21 cellular contexts compared by ENCODE assay signal in genomic region chr11:64639885-64640284, GRCh38. TPM values are rescaled to one million over a fixed set of nuclear protein-coding genes. Genes with fewer than 3 reads are reported as not detected.
DNase-seq lines count a peak whose midpoint lies in the region; ATAC-seq and TF ChIP-seq lines count a peak whose summit lies in the region.
"Had no signal": no experiment of that assay in that cellular context is flagged by ENCODE, and none has a peak within 500 bp of the region (broad histone marks: within the 10 kb centered on the region; RNA-seq: fewer than 3 reads in every experiment).

No MANE protein-coding gene starts in this region.

- no peak for TF ChIP-seq CTCF in Loucy (conservative IDR thresholded peaks at IDR 0.05; ENCODE audit: low read length)
- TF ChIP-seq CTCF in neural cell (IDR thresholded peaks at IDR 0.05; ENCODE audit: poor library complexity, severe bottlenecking) = no peak

- H3K27me3 Mint-ChIP-seq in stimulated activated memory B cell treated with anti-CD40 and anti-IgM and Interleukin-4, amounts not matched to agents 10 μg/mL and 1 μg/mL and 100 μg/mL, for 72 hours = peaks cover 26% of the 10 kb centered on the region
- peaks cover 12% of the 10 kb centered on the region for H3K27me3 Mint-ChIP-seq in activated T-cell treated with anti-CD3 and anti-CD28 coated beads, Interleukin-2, amount 50 U/mL, for 72 hours (ENCODE audit: low read depth)

- H3K79me2 ChIP-seq in Loucy (ENCODE audit: insufficient read depth, low read length) (peaks cover 87% of the 10 kb centered on the region), neural cell (replicated peaks; ENCODE audit: insufficient read depth, low read length) (peaks cover 49% of the 10 kb centered on the region)

- no peak overlapping the region for H3K27ac Mint-ChIP-seq in stimulated activated memory B cell treated with anti-CD40 and anti-IgM and Interleukin-4, amounts not matched to agents 10 μg/mL and 1 μg/mL and 100 μg/mL, for 72 hours
- H3K27ac Mint-ChIP-seq in activated T-cell treated with anti-CD3 and anti-CD28 coated beads, Interleukin-2, amount 50 U/mL, for 72 hours = no peak overlapping the region
- H3K27ac Mint-ChIP-seq: CD14-positive monocyte; CD4-positive, alpha-beta T cell; CD8-positive, alpha-beta memory T cell; HFFc6 had no signal

- H3K9me2 ChIP-seq in Loucy (replicated peaks; ENCODE audit: low read depth, low read length) (no peaks in the 10 kb centered on the region), neural cell (ENCODE audit: insufficient read depth, low read length) (no peaks in the 10 kb centered on the region)

- H3K9ac ChIP-seq in BLaER1 treated with 17β-estradiol and CSF1 and Interleukin-3, amounts not matched to agents 10 nM and 100 nM = no peak overlapping the region
- H3K9ac ChIP-seq in Loucy (ENCODE audit: low read depth, low read length, poor library complexity, severe bottlenecking) (peak overlapping the region; percentile 79), neural cell (ENCODE audit: low read length) (no peak overlapping the region)

- H3K36me3 ChIP-seq in BLaER1 treated with 17β-estradiol and CSF1 and Interleukin-3, amounts not matched to agents 10 nM and 100 nM = no peaks in the 10 kb centered on the region
- H3K36me3 ChIP-seq in Loucy (ENCODE audit: insufficient read depth, low read length) (peaks cover 5% of the 10 kb centered on the region; the same call in 1 of the 2 replicates), neural cell (ENCODE audit: insufficient read depth, low read length) (no peaks in the 10 kb centered on the region)
- H3K36me3 ChIP-seq: HAP-1 had no signal

- peaks cover 0 to 61% (median 26%) of the 10 kb centered on the region in 11 experiments; a peak in 16 of 22 replicates for H4K20me1 ChIP-seq in BLaER1 treated with 17β-estradiol and CSF1 and Interleukin-3, amounts not matched to agents 10 nM and 100 nM
- peaks cover 60% of the 10 kb centered on the region for H4K20me1 ChIP-seq in Loucy (ENCODE audit: insufficient read depth, low read length, poor library complexity, severe bottlenecking)
- H4K20me1 ChIP-seq in neural cell (ENCODE audit: insufficient read depth) = no peaks in the 10 kb centered on the region

- H3K4me1 Mint-ChIP-seq in stimulated activated memory B cell treated with anti-CD40 and anti-IgM and Interleukin-4, amounts not matched to agents 10 μg/mL and 1 μg/mL and 100 μg/mL, for 72 hours = peaks cover 5% of the 10 kb centered on the region
- H3K4me1 Mint-ChIP-seq in activated T-cell treated with anti-CD3 and anti-CD28 coated beads, Interleukin-2, amount 50 U/mL, for 72 hours (ENCODE audit: low read depth) = no peaks in the 10 kb centered on the region

- H3F3A ChIP-seq in Loucy (ENCODE audit: low read depth) = no peaks in the 10 kb centered on the region; the same call in 1 of the 2 replicates
- no peaks in the 10 kb centered on the region for H3F3A ChIP-seq in neural cell (ENCODE audit: insufficient read depth, low read length, poor library complexity, severe bottlenecking)

- peak overlapping the region in 8 of 11 experiments; percentile 89 to 98 (median 96); a peak in 10 of 22 replicates for H3K4me2 ChIP-seq in BLaER1 treated with 17β-estradiol and CSF1 and Interleukin-3, amounts not matched to agents 10 nM and 100 nM
- H3K4me2 ChIP-seq in Loucy (ENCODE audit: low read depth, low read length, poor library complexity, severe bottlenecking) = peak overlapping the region; percentile 96
- no peak overlapping the region for H3K4me2 ChIP-seq in neural cell (ENCODE audit: low read length)

- H3K9me3 Mint-ChIP-seq in stimulated activated memory B cell treated with anti-CD40 and anti-IgM and Interleukin-4, amounts not matched to agents 10 μg/mL and 1 μg/mL and 100 μg/mL, for 72 hours = no peaks in the 10 kb centered on the region
- no peaks in the 10 kb centered on the region for H3K9me3 Mint-ChIP-seq in activated T-cell treated with anti-CD3 and anti-CD28 coated beads, Interleukin-2, amount 50 U/mL, for 72 hours
- H3K9me3 Mint-ChIP-seq: CD4-positive, alpha-beta T cell; CD8-positive, alpha-beta memory T cell; HFFc6 had no signal

- H3K4me3 Mint-ChIP-seq in stimulated activated memory B cell treated with anti-CD40 and anti-IgM and Interleukin-4, amounts not matched to agents 10 μg/mL and 1 μg/mL and 100 μg/mL, for 72 hours = no peak overlapping the region
- no peak overlapping the region for H3K4me3 Mint-ChIP-seq in activated T-cell treated with anti-CD3 and anti-CD28 coated beads, Interleukin-2, amount 50 U/mL, for 72 hours
- H3K4me3 Mint-ChIP-seq: CD14-positive monocyte; CD4-positive, alpha-beta T cell; CD8-positive, alpha-beta memory T cell; HFFc6 had no signal

- H3K36me3 Mint-ChIP-seq in stimulated activated memory B cell treated with anti-CD40 and anti-IgM and Interleukin-4, amounts not matched to agents 10 μg/mL and 1 μg/mL and 100 μg/mL, for 72 hours = no peaks in the 10 kb centered on the region
- no peaks in the 10 kb centered on the region for H3K36me3 Mint-ChIP-seq in activated T-cell treated with anti-CD3 and anti-CD28 coated beads, Interleukin-2, amount 50 U/mL, for 72 hours (ENCODE audit: insufficient read depth in 2 of 2)
- H3K36me3 Mint-ChIP-seq: CD14-positive monocyte; CD8-positive, alpha-beta memory T cell had no signal

- H2AFZ ChIP-seq in Loucy (ENCODE audit: low read length) (no peak overlapping the region), neural cell (ENCODE audit: low read depth, low read length) (no peak overlapping the region)

- TF ChIP-seq EP300 in neural cell (conservative IDR thresholded peaks at IDR 0.05; ENCODE audit: poor library complexity, severe bottlenecking) = no peak

- no peak overlapping the region for H3K27ac ChIP-seq in BLaER1 treated with 17β-estradiol and CSF1 and Interleukin-3, amounts not matched to agents 10 nM and 100 nM
- H3K27ac ChIP-seq in neural cell (ENCODE audit: low read length) = no peak overlapping the region

- peak; percentile 61 for DNase-seq in cerebellar cortex (ENCODE audit: low spot score)
- no peak for DNase-seq in activated T-cell treated with anti-CD3 and anti-CD28 coated beads, Interleukin-2, amount 50 U/mL, for 72 hours
- no peak for DNase-seq in activated CD4-positive, alpha-beta T cell treated with anti-CD3 and anti-CD28 coated beads, Interleukin-2, amount 50 U/mL, for 4 hours
- DNase-seq in kidney tubule cell (ENCODE audit: low spot score) = no peak
- DNase-seq: CD4-positive, alpha-beta T cell; CD8-positive, alpha-beta memory T cell; DMS 273 treated with DMSO at 0.1 percent for 48 hours; DMS79; EL; GF-D8; GOT3; HFFc6 had no signal

- H3K4me1 ChIP-seq in BLaER1 treated with 17β-estradiol and CSF1 and Interleukin-3, amounts not matched to agents 10 nM and 100 nM = peaks cover 27 to 82% (median 74%) of the 10 kb centered on the region in 10 experiments
- H3K4me1 ChIP-seq in Loucy (ENCODE audit: insufficient read depth, low read length, poor library complexity, severe bottlenecking) = peaks cover 79% of the 10 kb centered on the region

- peaks cover 58 to 81% (median 65%) of the 10 kb centered on the region in 11 experiments for H3K27me3 ChIP-seq in BLaER1 treated with 17β-estradiol and CSF1 and Interleukin-3, amounts not matched to agents 10 nM and 100 nM
- H3K27me3 ChIP-seq in Loucy (ENCODE audit: insufficient read depth, low read length, poor library complexity, severe bottlenecking) (no peaks in the 10 kb centered on the region), neural cell (ENCODE audit: insufficient read depth, low read depth, low read length) (no peaks in the 10 kb centered on the region)

- H3K4me3 ChIP-seq in BLaER1 treated with 17β-estradiol and CSF1 and Interleukin-3, amounts not matched to agents 10 nM and 100 nM = no peak overlapping the region
- peak overlapping the region; percentile 77 for H3K4me3 ChIP-seq in Loucy (ENCODE audit: low read length, poor library complexity, severe bottlenecking)
- peak overlapping the region; percentile 89 for H3K4me3 ChIP-seq in neural cell (ENCODE audit: low read length)
- H3K4me3 ChIP-seq: HAP-1 had no signal

- no peak for TF ChIP-seq RAD21 in neural cell (conservative IDR thresholded peaks at IDR 0.05)

- no peaks in the 10 kb centered on the region for H3K9me3 ChIP-seq in BLaER1 treated with 17β-estradiol and CSF1 and Interleukin-3, amounts not matched to agents 10 nM and 100 nM (replicated peaks in 1 of 11)
- H3K9me3 ChIP-seq in Loucy (ENCODE audit: insufficient read depth, low read depth, low read length) (no peaks in the 10 kb centered on the region), neural cell (ENCODE audit: low read length) (no peaks in the 10 kb centered on the region)
- H3K9me3 ChIP-seq: HAP-1 had no signal

- ATAC-seq in stimulated activated memory B cell treated with anti-CD40 and anti-IgM and Interleukin-4, amounts not matched to agents 10 μg/mL and 1 μg/mL and 100 μg/mL, for 72 hours = no peak
- no peak for ATAC-seq in activated T-cell treated with anti-CD3 and anti-CD28 coated beads, Interleukin-2, amount 50 U/mL, for 72 hours (replicated peaks in 1 of 2)

TF ChIP-seq in neural cell, 6 proteins besides CTCF, POLR2A, EP300 and RAD21 (continues in another document):
- TF ChIP-seq EZH2 (IDR thresholded peaks at IDR 0.05; ENCODE audit: borderline replicate concordance, insufficient read depth, low read length, poor library complexity, severe bottlenecking) (no peak), TAF1 (IDR thresholded peaks at IDR 0.05; ENCODE audit: low read depth) (no peak), POLR2AphosphoS5 (IDR thresholded peaks at IDR 0.05) (no peak), SMC3 (conservative IDR thresholded peaks at IDR 0.05; ENCODE audit: poor library complexity) (no peak)

RNA-seq across cellular contexts. Expression of gene SLC22A12, which starts 48.9 kb away (rescaled TPM):
- polyA plus RNA-seq in neural cell = not detected in 2 replicates
- polyA minus RNA-seq in neural cell = not detected in 2 replicates
- total RNA-seq in activated T-cell treated with anti-CD3 and anti-CD28 coated beads, Interleukin-2, amount 50 U/mL, for 72 hours = not detected
- total RNA-seq: A172; A673; CD4-positive, alpha-beta T cell; CD8-positive, alpha-beta memory T cell; HFFc6 had no signal
- polyA plus RNA-seq: BJ; CD14-positive monocyte; CD8-positive, alpha-beta memory T cell had no signal

Comparison
In these comparisons a context has a peak if more than half of its experiments do, and no peak if none do; other contexts are left out.
1. H3K4me3 ChIP-seq: peak in Loucy (single experiment) and neural cell (single experiment); none in BLaER1 treated with 17β-estradiol and CSF1 and Interleukin-3, amounts not matched to agents 10 nM and 100 nM (0 of 10).